ENCODE assay signal across 1 cellular context in the genomic region with DNA sequence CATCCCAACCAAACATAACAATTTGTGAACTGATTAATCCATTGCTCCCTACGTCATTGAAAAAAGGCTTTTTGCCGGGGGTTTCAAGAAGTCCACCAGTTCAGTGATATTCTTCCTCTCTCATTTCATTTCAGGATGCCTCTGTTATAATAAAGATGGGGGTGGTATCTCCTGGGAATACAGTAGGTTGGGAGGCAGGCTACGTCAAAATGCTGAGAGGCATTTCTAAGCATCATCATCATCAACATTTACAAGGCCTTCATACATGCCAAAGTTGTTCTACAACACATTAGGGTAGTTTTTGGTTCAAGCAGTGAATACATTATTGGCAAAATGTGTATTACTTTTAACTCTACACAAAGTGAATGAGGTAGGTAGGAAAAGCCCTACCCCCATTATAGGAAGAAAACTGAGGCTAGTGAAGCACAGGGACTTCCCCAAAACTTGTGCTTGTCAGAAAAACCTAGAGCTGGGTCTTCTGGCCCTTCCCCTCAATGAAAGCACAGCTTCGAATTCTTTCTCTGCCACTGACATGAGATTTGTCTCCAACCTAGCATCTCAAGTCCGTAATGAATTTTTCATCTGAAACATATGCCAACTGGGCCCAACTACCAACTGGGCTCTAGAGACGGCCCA.
TF ChIP-seq lines count a peak whose summit lies in the region.

No MANE protein-coding gene starts in this region.

TF ChIP-seq in HepG2, 621 proteins besides CTCF, POLR2A, EP300 and RAD21 (continues in another document):
- TF ChIP-seq EHMT2 (IDR thresholded peaks at IDR 0.05; ENCODE audit: borderline replicate concordance, low read depth, low read length) = 0 out of 2 replicates have a peak, but pooled peaks have one; percentile 17
- no peak for TF ChIP-seq ZNF564 (CRISPR knock-in tag; IDR thresholded peaks at IDR 0.05)
- TF ChIP-seq, protein P1, sequence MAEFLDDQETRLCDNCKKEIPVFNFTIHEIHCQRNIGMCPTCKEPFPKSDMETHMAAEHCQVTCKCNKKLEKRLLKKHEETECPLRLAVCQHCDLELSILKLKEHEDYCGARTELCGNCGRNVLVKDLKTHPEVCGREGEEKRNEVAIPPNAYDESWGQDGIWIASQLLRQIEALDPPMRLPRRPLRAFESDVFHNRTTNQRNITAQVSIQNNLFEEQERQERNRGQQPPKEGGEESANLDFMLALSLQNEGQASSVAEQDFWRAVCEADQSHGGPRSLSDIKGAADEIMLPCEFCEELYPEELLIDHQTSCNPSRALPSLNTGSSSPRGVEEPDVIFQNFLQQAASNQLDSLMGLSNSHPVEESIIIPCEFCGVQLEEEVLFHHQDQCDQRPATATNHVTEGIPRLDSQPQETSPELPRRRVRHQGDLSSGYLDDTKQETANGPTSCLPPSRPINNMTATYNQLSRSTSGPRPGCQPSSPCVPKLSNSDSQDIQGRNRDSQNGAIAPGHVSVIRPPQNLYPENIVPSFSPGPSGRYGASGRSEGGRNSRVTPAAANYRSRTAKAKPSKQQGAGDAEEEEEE (CRISPR knock-in tag; IDR thresholded peaks at IDR 0.05; ENCODE audit: borderline replicate concordance) = 0 out of 2 replicates have a peak, but pooled peaks have one; percentile 17
- 0 out of 2 replicates have a peak, but pooled peaks have one; percentile 4 for TF ChIP-seq ZBTB3 (CRISPR knock-in tag; IDR thresholded peaks at IDR 0.05; ENCODE audit: borderline replicate concordance, low read depth)
- no peak for TF ChIP-seq HBP1 (CRISPR knock-in tag; IDR thresholded peaks at IDR 0.05; ENCODE audit: low read depth)
- TF ChIP-seq, protein P2, sequence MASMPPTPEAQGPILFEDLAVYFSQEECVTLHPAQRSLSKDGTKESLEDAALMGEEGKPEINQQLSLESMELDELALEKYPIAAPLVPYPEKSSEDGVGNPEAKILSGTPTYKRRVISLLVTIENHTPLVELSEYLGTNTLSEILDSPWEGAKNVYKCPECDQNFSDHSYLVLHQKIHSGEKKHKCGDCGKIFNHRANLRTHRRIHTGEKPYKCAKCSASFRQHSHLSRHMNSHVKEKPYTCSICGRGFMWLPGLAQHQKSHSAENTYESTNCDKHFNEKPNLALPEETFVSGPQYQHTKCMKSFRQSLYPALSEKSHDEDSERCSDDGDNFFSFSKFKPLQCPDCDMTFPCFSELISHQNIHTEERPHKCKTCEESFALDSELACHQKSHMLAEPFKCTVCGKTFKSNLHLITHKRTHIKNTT (CRISPR knock-in tag; IDR thresholded peaks at IDR 0.05) = no peak
- no peak for TF ChIP-seq ZSCAN22 (CRISPR knock-in tag; IDR thresholded peaks at IDR 0.05)
- TF ChIP-seq, protein P3, sequence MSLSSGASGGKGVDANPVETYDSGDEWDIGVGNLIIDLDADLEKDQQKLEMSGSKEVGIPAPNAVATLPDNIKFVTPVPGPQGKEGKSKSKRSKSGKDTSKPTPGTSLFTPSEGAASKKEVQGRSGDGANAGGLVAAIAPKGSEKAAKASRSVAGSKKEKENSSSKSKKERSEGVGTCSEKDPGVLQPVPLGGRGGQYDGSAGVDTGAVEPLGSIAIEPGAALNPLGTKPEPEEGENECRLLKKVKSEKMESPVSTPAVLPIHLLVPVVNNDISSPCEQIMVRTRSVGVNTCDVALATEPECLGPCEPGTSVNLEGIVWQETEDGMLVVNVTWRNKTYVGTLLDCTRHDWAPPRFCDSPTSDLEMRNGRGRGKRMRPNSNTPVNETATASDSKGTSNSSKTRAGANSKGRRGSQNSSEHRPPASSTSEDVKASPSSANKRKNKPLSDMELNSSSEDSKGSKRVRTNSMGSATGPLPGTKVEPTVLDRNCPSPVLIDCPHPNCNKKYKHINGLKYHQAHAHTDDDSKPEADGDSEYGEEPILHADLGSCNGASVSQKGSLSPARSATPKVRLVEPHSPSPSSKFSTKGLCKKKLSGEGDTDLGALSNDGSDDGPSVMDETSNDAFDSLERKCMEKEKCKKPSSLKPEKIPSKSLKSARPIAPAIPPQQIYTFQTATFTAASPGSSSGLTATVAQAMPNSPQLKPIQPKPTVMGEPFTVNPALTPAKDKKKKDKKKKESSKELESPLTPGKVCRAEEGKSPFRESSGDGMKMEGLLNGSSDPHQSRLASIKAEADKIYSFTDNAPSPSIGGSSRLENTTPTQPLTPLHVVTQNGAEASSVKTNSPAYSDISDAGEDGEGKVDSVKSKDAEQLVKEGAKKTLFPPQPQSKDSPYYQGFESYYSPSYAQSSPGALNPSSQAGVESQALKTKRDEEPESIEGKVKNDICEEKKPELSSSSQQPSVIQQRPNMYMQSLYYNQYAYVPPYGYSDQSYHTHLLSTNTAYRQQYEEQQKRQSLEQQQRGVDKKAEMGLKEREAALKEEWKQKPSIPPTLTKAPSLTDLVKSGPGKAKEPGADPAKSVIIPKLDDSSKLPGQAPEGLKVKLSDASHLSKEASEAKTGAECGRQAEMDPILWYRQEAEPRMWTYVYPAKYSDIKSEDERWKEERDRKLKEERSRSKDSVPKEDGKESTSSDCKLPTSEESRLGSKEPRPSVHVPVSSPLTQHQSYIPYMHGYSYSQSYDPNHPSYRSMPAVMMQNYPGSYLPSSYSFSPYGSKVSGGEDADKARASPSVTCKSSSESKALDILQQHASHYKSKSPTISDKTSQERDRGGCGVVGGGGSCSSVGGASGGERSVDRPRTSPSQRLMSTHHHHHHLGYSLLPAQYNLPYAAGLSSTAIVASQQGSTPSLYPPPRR (CRISPR knock-in tag; IDR thresholded peaks at IDR 0.05; ENCODE audit: borderline replicate concordance) = 0 out of 2 replicates have a peak, but pooled peaks have one; percentile 5
- no peak for TF ChIP-seq BRF2 (CRISPR knock-in tag; IDR thresholded peaks at IDR 0.05)
- no peak for TF ChIP-seq E2F2 (CRISPR knock-in tag; IDR thresholded peaks at IDR 0.05; ENCODE audit: borderline replicate concordance)
- no peak for TF ChIP-seq MTF1 (CRISPR knock-in tag; IDR thresholded peaks at IDR 0.05)
- no peak for TF ChIP-seq ZNF3 (CRISPR knock-in tag; IDR thresholded peaks at IDR 0.05)
- no peak for TF ChIP-seq ZSCAN9 (CRISPR knock-in tag; IDR thresholded peaks at IDR 0.05; ENCODE audit: borderline replicate concordance)
- TF ChIP-seq ZNF652 (CRISPR knock-in tag; IDR thresholded peaks at IDR 0.05; ENCODE audit: borderline replicate concordance, low read depth) = no peak
- TF ChIP-seq ZNF230 (CRISPR knock-in tag; IDR thresholded peaks at IDR 0.05) = no peak
- TF ChIP-seq PREB (CRISPR knock-in tag; IDR thresholded peaks at IDR 0.05) = no peak
- 0 out of 2 replicates have a peak, but pooled peaks have one; percentile 29 for TF ChIP-seq WIZ (CRISPR knock-in tag; IDR thresholded peaks at IDR 0.05)
- TF ChIP-seq THAP9 (CRISPR knock-in tag; IDR thresholded peaks at IDR 0.05; ENCODE audit: borderline replicate concordance) = no peak
- TF ChIP-seq ZNF569 (CRISPR knock-in tag; IDR thresholded peaks at IDR 0.05; ENCODE audit: borderline replicate concordance) = 0 out of 2 replicates have a peak, but pooled peaks have one; percentile 4
- no peak for TF ChIP-seq RFX1 (IDR thresholded peaks at IDR 0.05)
- no peak for TF ChIP-seq SMARCC2 (IDR thresholded peaks at IDR 0.05)
- TF ChIP-seq ZNF253 (CRISPR knock-in tag; IDR thresholded peaks at IDR 0.05; ENCODE audit: borderline replicate concordance) = no peak
- TF ChIP-seq, protein P4, sequence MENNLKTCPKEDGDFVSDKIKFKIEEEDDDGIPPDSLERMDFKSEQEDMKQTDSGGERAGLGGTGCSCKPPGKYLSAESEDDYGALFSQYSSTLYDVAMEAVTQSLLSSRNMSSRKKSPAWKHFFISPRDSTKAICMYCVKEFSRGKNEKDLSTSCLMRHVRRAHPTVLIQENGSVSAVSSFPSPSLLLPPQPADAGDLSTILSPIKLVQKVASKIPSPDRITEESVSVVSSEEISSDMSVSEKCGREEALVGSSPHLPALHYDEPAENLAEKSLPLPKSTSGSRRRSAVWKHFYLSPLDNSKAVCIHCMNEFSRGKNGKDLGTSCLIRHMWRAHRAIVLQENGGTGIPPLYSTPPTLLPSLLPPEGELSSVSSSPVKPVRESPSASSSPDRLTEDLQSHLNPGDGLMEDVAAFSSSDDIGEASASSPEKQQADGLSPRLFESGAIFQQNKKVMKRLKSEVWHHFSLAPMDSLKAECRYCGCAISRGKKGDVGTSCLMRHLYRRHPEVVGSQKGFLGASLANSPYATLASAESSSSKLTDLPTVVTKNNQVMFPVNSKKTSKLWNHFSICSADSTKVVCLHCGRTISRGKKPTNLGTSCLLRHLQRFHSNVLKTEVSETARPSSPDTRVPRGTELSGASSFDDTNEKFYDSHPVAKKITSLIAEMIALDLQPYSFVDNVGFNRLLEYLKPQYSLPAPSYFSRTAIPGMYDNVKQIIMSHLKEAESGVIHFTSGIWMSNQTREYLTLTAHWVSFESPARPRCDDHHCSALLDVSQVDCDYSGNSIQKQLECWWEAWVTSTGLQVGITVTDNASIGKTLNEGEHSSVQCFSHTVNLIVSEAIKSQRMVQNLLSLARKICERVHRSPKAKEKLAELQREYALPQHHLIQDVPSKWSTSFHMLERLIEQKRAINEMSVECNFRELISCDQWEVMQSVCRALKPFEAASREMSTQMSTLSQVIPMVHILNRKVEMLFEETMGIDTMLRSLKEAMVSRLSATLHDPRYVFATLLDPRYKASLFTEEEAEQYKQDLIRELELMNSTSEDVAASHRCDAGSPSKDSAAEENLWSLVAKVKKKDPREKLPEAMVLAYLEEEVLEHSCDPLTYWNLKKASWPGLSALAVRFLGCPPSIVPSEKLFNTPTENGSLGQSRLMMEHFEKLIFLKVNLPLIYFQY (CRISPR knock-in tag; IDR thresholded peaks at IDR 0.05; ENCODE audit: borderline replicate concordance) = no peak
- TF ChIP-seq PCBP2 (optimal IDR thresholded peaks at IDR 0.05; ENCODE audit: low read depth, low read length, poor library complexity, severe bottlenecking) = no peak
- 0 out of 2 replicates have a peak, but pooled peaks have one; percentile 25 for TF ChIP-seq PLSCR1 (CRISPR knock-in tag; IDR thresholded peaks at IDR 0.05; ENCODE audit: borderline replicate concordance)
- no peak for TF ChIP-seq U2AF1 (optimal IDR thresholded peaks at IDR 0.05; ENCODE audit: low read depth, low read length)
